In the genomic region with DNA sequence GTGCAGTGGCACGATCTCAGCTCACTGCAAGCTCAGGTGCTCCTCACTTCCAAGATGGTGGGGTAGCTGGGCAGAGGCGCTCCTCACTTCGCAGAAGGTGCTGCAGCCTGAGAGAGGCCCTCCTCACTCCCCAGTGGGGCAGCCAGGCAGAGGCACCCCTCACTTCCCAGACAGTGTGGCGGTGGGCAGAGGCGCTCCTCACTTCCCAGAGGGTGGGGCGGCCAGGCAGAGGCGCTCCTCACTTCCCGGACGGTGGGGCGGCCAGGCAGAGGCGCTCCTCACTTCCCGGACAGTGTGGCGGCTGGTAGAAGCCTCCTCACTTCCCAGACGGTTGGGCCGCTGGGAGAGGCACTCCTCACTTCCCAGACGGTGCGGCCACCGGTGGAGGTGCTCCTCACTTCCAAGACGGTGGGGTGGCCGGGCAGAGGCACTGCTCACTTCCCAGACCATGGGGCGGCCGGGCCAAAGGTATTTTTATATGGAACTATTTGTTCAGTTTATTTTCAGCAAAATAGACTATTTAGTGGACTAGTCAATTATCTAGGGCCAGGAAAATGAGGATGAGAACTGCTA, we compare ENCODE assay signal across 4 cellular contexts. TPM values are rescaled to one million over a fixed set of nuclear protein-coding genes. Genes with fewer than 3 reads are reported as not detected.
"Had no signal": no experiment of that assay in that cellular context is flagged by ENCODE, and none has a peak within 500 bp of the region (broad histone marks: within the 10 kb centered on the region; RNA-seq: fewer than 3 reads in every experiment).

No MANE protein-coding gene starts in this region.

- H2AFZ ChIP-seq: GM23338 had no signal

- DNase-seq: H9, HCEC 1CT, IMR-90 had no signal

- H3K4me3 ChIP-seq: GM23338 had no signal

- H3K4me2 ChIP-seq: GM23338 had no signal

- ATAC-seq: GM23338 had no signal

RNA-seq across cellular contexts. Expression of gene PPP1R9A, which starts 57.7 kb away (rescaled TPM):
- total RNA-seq: IMR-90 had no signal
- polyA plus RNA-seq: IMR-90 had no signal
